ENCODE assay signal across 28 cellular contexts in the genomic region with DNA sequence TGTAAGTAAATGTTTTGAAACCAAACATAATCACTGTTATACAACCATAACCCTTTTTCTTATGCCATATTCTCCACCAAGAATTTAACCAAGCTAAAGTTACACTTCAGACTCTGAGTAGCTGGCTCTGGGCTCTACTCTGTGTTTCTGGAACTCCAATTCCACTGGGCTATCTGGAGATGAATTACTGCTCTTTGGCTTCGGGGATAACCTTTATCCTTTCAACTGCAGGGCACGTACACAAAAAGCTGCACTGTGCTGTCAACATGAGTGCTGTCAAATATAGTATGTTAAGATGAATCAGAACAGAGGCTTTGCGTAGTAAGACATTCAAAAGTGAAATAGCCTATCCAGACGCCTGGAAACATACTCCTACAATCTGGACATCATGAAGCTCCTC.
"Had no signal": no experiment of that assay in that cellular context is flagged by ENCODE, and none has a peak within 500 bp of the region (broad histone marks: within the 10 kb centered on the region; RNA-seq: fewer than 3 reads in every experiment).

No MANE protein-coding gene starts in this region.

- H3K4me3 Mint-ChIP-seq: dendritic cell treated with granulocyte-macrophage colony-stimulating factor and Interleukin-4, amounts not matched to agents 40 ng/mL and 50 ng/mL, for 4 days; effector memory CD8-positive, alpha-beta T cell; endodermal cell; immature natural killer cell; mesothelial cell of epicardium had no signal

- H3K36me3 Mint-ChIP-seq: mesothelial cell of epicardium had no signal

- H3K27ac Mint-ChIP-seq: dendritic cell treated with granulocyte-macrophage colony-stimulating factor and Interleukin-4, amounts not matched to agents 40 ng/mL and 50 ng/mL, for 4 days; effector memory CD8-positive, alpha-beta T cell; endodermal cell; immature natural killer cell; mesothelial cell of epicardium had no signal

- H3K27me3 ChIP-seq: colonic mucosa, esophagus squamous epithelium, foreskin keratinocyte, gastroesophageal sphincter, heart left ventricle, hepatocyte had no signal

- H3K79me2 ChIP-seq: hepatocyte had no signal

- H3K27me3 Mint-ChIP-seq: dendritic cell treated with granulocyte-macrophage colony-stimulating factor and Interleukin-4, amounts not matched to agents 40 ng/mL and 50 ng/mL, for 4 days; effector memory CD8-positive, alpha-beta T cell had no signal

- DNase-seq: cerebellar nuclear complex; colonic mucosa; cortex of kidney; effector CD8-positive, alpha-beta T cell; effector memory CD8-positive, alpha-beta T cell; endodermal cell; erythroblast; esophagus squamous epithelium; foreskin keratinocyte; heart left ventricle; hypothalamus; immature natural killer cell; islet precursor cell; kidney; kidney glomerular epithelial cell; left colon; left ventricle myocardium superior; lower lobe of right lung; mesenchymal stem cell; mucosa of descending colon had no signal

- H3K9me3 Mint-ChIP-seq: dendritic cell treated with granulocyte-macrophage colony-stimulating factor and Interleukin-4, amounts not matched to agents 40 ng/mL and 50 ng/mL, for 4 days; effector memory CD8-positive, alpha-beta T cell; endodermal cell; mesothelial cell of epicardium had no signal

- H3K4me2 ChIP-seq: hepatocyte had no signal

- H3K4me1 ChIP-seq: colonic mucosa, esophagus squamous epithelium, foreskin keratinocyte, lower lobe of right lung had no signal

- H3K4me3 ChIP-seq: colonic mucosa, esophagus squamous epithelium, gastroesophageal sphincter, heart left ventricle, hepatocyte, lower lobe of right lung, mucosa of descending colon had no signal

- ATAC-seq: effector memory CD8-positive, alpha-beta T cell; esophagus mucosa; foreskin keratinocyte; gastroesophageal sphincter; heart left ventricle; left colon; left ventricle myocardium superior; lower lobe of right lung; mucosa of descending colon had no signal

- H3K36me3 ChIP-seq: colonic mucosa, esophagus squamous epithelium, gastroesophageal sphincter, heart left ventricle, lower lobe of right lung had no signal

- H3K27ac ChIP-seq: colonic mucosa, epithelial cell of prostate, esophagus squamous epithelium, foreskin keratinocyte, gastroesophageal sphincter, heart left ventricle, hepatocyte, lower lobe of right lung had no signal

- H3K4me1 Mint-ChIP-seq: endodermal cell, immature natural killer cell had no signal

- FAIRE-seq: endometrium, frontal cortex, kidney had no signal

- H2AFZ ChIP-seq: hepatocyte had no signal

- H3K9me3 ChIP-seq: colonic mucosa, esophagus squamous epithelium, gastroesophageal sphincter, heart left ventricle, lower lobe of right lung, mucosa of descending colon had no signal
